8 cellular contexts compared by ENCODE assay signal in the genomic region with DNA sequence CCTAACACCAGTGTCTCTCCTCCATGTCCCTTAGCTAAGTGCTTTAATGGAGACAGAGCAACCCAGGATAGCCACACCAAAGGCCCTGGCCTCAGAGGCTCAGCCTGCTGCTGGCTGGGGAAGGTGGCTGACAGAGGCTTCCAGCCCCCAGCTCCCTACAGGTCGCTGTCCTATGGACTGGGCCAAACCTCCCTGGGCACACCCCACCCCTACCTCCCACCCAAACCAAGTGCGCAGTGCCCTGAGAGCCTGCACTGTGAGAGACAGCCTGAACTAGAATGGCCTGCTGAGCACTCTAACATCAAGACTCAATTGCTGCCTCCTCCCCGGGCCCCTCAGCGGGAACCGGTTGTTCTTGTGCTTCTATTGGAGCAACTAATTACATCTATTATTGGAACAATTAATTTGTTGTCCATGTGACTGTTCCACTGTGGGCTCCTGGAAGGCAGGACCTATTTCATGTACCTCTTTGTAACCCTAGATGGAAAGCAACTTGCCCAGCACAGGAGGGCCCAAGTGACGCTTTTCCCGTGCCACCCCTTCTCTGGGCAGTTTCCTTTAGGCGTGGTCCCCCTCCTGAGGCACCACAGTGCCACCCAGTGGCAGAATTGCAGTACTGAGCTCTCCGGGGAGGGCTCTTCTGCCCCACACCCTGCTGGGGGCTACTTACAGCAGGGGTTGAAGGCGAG.
DNase-seq lines count a peak whose midpoint lies in the region; ATAC-seq, FAIRE-seq and TF ChIP-seq lines count a peak whose summit lies in the region.

No MANE protein-coding gene starts in this region.

- peak overlapping the region; percentile 64 for H2AFZ ChIP-seq in keratinocyte (ENCODE audit: control insufficient read depth, low read length)

- no peaks in the 10 kb centered on the region for H3K9me3 Mint-ChIP-seq in MCF 10A (ENCODE audit: unreplicated experiment)

- no peak overlapping the region for H3K9ac ChIP-seq in keratinocyte (ENCODE audit: control insufficient read depth, extremely low read depth, insufficient read depth, low read length)

- H3K27me3 Mint-ChIP-seq in MCF 10A (ENCODE audit: insufficient read depth, unreplicated experiment): no peaks in the 10 kb centered on the region

- peak; percentile 68 for FAIRE-seq in keratinocyte (lab: Jason Lieb, UNC)

- peaks cover 3% of the 10 kb centered on the region for H3K4me1 ChIP-seq in keratinocyte (ENCODE audit: control insufficient read depth, extremely low read depth, insufficient read depth, low read length)

- H3K79me2 ChIP-seq in keratinocyte (ENCODE audit: control insufficient read depth, insufficient read depth, low read length): no peaks in the 10 kb centered on the region

- CTCF ChIA-PET in MCF 10A (lab: Yijun Ruan, JAX): interaction anchor here (0.5 to 2.5 kb wide), 27 partner anchors 8 to 1150 kb away, joined by 3 to 17 read pairs (median 3); a partner anchor contains a TSS

- no peaks in the 10 kb centered on the region for H4K20me1 ChIP-seq in keratinocyte (ENCODE audit: control insufficient read depth, extremely low read depth, insufficient read depth, low read length)

- DNase-seq in ACHN (peak; percentile 74), NCI-H1930 (lab: John Stamatoyannopoulos, UW) (peak; percentile 8 to 22), MCF 10A (ENCODE audit: unreplicated experiment) (peak; percentile 74), keratinocyte (ENCODE audit: low read depth, low spot score) (peak; percentile 28)
- peak; percentile 19 to 60 for DNase-seq in stimulated activated CD4-positive, alpha-beta T cell treated with anti-CD3 and anti-CD28 coated beads, Interleukin-1b, Interleukin-23, amount 100 ng/mL, for 1 hour (ENCODE audit: low read depth in 2 of 2)

- H3K27ac ChIP-seq in VCaP (peak overlapping the region; percentile 37; the same call in 1 of the 2 replicates), keratinocyte (ENCODE audit: control insufficient read depth, insufficient read depth, low read length) (no peak overlapping the region)

- H3K27ac Mint-ChIP-seq in MCF 10A (ENCODE audit: low read depth, unreplicated experiment): no peak overlapping the region

- dilution Hi-C loops in keratinocyte (cut with MboI; ENCODE audit: extremely low pct_ligation_motif_present, low sequenced_read_pairs): no loop called here

- POLR2A ChIA-PET in MCF 10A (lab: Yijun Ruan, JAX): interaction anchor here (0.6 to 1.7 kb wide), 5 partner anchors 31 to 187 kb away, joined by 3 to 8 read pairs (median 4); no protein-coding TSS in a partner anchor

- TF ChIP-seq CTCF in VCaP (conservative IDR thresholded peaks at IDR 0.05) (peak; percentile 95), MCF 10A (IDR thresholded peaks at IDR 0.05; ENCODE audit: unreplicated experiment) (peak; percentile 91), keratinocyte (optimal IDR thresholded peaks at IDR 0.05 in 1 of 3, IDR thresholded peaks at IDR 0.05 in 1 of 3, conservative IDR thresholded peaks at IDR 0.05 in 1 of 3; ENCODE audit: extremely low read depth in 1 of 3, insufficient read depth in 2 of 3, low read length in 3 of 3) (peak; percentile 91 to 95 (median 95))

- BruUV-seq in MCF 10A (replicated peaks; lab: Mats Ljungman, UMichigan): no TSS peak

- H3K9me3 ChIP-seq in keratinocyte (ENCODE audit: control insufficient read depth, low read depth, low read length): no peaks in the 10 kb centered on the region

- H3K4me3 Mint-ChIP-seq in MCF 10A (ENCODE audit: unreplicated experiment): no peak overlapping the region

- in situ Hi-C loops in ACHN (cut with HindIII; ENCODE audit: low pct_ligation_motif_present, low pct_unique_long_range_greater_than_20kb, low sequenced_read_pairs): no loop called here

- ATAC-seq in GM18508 (IDR thresholded peaks at IDR 0.05; ENCODE audit: insufficient read depth, unreplicated experiment) (peak; percentile 82), HG02970 (IDR thresholded peaks at IDR 0.05; ENCODE audit: low FRiP score, unreplicated experiment) (peak; percentile 71)

- H3K27me3 ChIP-seq in keratinocyte (ENCODE audit: control insufficient read depth, extremely low read depth, insufficient read depth, low read length): no peaks in the 10 kb centered on the region

- no peaks in the 10 kb centered on the region for H3K9me1 ChIP-seq in keratinocyte (ENCODE audit: control insufficient read depth, extremely low read depth, insufficient read depth, low read length)

- intact Hi-C loops in MCF 10A (cut with micrococcal nuclease): loop anchor here (1.0 kb wide), 2 partner anchors 62 to 185 kb away; no protein-coding TSS in a partner anchor

- peak overlapping the region in 1 of 3 experiments; percentile 46 for H3K4me3 ChIP-seq in keratinocyte (ENCODE audit: control insufficient read depth in 2 of 3, extremely low read depth in 1 of 3, insufficient read depth in 2 of 3, low read depth in 1 of 3, low read length in 3 of 3)

- no peaks in the 10 kb centered on the region for H3K36me3 Mint-ChIP-seq in MCF 10A (ENCODE audit: insufficient read depth, unreplicated experiment)

- H3K4me2 ChIP-seq in keratinocyte (ENCODE audit: control insufficient read depth, extremely low read depth, insufficient read depth, low read depth, low read length): peak overlapping the region; percentile 45

- no peaks in the 10 kb centered on the region for H3K4me1 Mint-ChIP-seq in MCF 10A (ENCODE audit: insufficient read depth, unreplicated experiment)

- no peaks in the 10 kb centered on the region for H3K36me3 ChIP-seq in keratinocyte (ENCODE audit: control insufficient read depth in 2 of 2, extremely low read depth in 1 of 2, insufficient read depth in 2 of 2, low read length in 2 of 2)

Comparison
In these comparisons a context has a peak if more than half of its experiments do, and no peak if none do; other contexts are left out.
1. DNase-seq: peak in every context shown above with its lines; median percentile 74 in ACHN; 74 in MCF 10A; 40 in stimulated activated CD4-positive, alpha-beta T cell treated with anti-CD3 and anti-CD28 coated beads, Interleukin-1b, Interleukin-23, amount 100 ng/mL, for 1 hour; 28 in keratinocyte; 15 in NCI-H1930.